ENCODE assay signal across 8 cellular contexts in the genomic region with DNA sequence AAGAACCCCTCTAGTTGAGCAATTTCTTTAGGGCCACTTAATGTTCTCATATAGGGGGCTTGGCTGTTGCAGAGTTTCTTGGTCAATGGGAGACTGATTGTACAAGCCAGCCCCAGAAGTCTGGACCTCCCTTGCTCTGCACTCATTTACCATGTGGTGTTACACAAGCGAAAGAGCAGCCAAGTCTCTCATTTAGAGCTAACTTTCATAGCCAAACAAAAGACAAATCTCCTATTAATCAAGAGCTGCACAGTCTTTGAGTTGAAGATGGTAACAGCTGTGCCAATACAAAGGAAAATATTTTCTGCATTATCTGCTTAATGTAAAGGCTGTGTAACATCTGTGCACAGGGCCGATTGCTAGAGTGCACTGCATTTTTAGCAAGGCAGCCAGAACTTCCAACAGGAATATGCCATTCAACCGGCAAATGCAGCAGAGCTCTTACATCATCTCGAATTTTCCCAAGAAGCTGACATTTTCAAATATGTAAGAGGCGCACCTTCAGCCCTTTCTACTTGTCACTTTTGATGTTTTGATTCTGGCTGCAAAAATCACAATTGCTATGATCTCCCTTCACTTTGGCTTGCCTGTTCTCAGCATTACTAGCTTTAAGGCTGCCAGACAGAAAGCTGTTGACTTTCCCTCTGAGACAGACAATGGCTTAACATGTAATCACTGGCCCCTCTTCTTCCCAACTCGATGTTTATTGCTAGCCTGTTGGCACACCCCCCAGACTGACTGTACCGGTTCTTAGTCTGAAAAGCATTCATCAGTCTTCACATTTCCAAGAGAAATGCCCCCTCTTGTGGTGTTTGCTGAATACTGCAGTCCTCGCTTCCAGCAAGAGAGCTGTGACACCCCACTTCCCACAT.
DNase-seq lines count a peak whose midpoint lies in the region; TF ChIP-seq lines count a peak whose summit lies in the region.

No MANE protein-coding gene starts in this region.

- peak overlapping the region; percentile 64 for H3K4me2 ChIP-seq in GM23248 (ENCODE audit: unreplicated experiment)
- peak overlapping the region; percentile 39 for H3K4me2 ChIP-seq in Karpas-422 (ENCODE audit: low read depth, low read length, poor library complexity, severe bottlenecking)

- H3K9me3 ChIP-seq in GM23248 (ENCODE audit: low read depth) = no peaks in the 10 kb centered on the region
- H3K9me3 ChIP-seq in Karpas-422 (ENCODE audit: low read length) = no peaks in the 10 kb centered on the region
- no peaks in the 10 kb centered on the region for H3K9me3 ChIP-seq in Peyer's patch

- peak; percentile 84 for DNase-seq in G401 (ENCODE audit: low spot score)
- peak; percentile 90 for DNase-seq in GM23248
- peak; percentile 92 for DNase-seq in Karpas-422
- DNase-seq in Peyer's patch = peak in 2 of 3 donors; percentile 67 to 89
- DNase-seq in activated T-helper 1 cell treated with anti-CD3 and anti-CD28 coated beads, Interleukin-2, amount 50 U/mL, for 16 hours (ENCODE audit: low read depth in 1 of 2, low spot score in 1 of 2) = peak; percentile 24 to 39
- DNase-seq in fibroblast of the conjunctiva (ENCODE audit: low read depth) = peak; percentile 88
- DNase-seq in non-pigmented ciliary epithelial cell (ENCODE audit: low read depth) = peak; percentile 68
- peak; percentile 97 for DNase-seq in superior temporal gyrus (ENCODE audit: extremely low spot score)

- H3K27me3 ChIP-seq in GM23248 (replicated peaks; ENCODE audit: insufficient read depth) (no peaks in the 10 kb centered on the region), Karpas-422 (ENCODE audit: low read length) (no peaks in the 10 kb centered on the region), Peyer's patch (no peaks in the 10 kb centered on the region)

- H3F3A ChIP-seq in GM23248 (ENCODE audit: insufficient read depth) = no peaks in the 10 kb centered on the region

- TF ChIP-seq CTCF in Peyer's patch (IDR thresholded peaks at IDR 0.05) = peak; percentile 50 to 90 (median 74)

- no peaks in the 10 kb centered on the region for H3K9me2 ChIP-seq in GM23248 (ENCODE audit: insufficient read depth)
- no peaks in the 10 kb centered on the region for H3K9me2 ChIP-seq in Karpas-422 (replicated peaks; ENCODE audit: insufficient read depth, low read length)

- H4K20me1 ChIP-seq in GM23248 (ENCODE audit: insufficient read depth) (no peaks in the 10 kb centered on the region), Karpas-422 (ENCODE audit: insufficient read depth, low read depth, low read length) (no peaks in the 10 kb centered on the region)

- in situ Hi-C loops in G401 (cut with HindIII; ENCODE audit: low sequenced_read_pairs) = no loop called here
- in situ Hi-C loops in GM23248 (cut with MboI) = no loop called here

- H3K4me3 ChIP-seq in GM23248 (peak overlapping the region; percentile 19; the same call in 1 of the 2 replicates), Karpas-422 (ENCODE audit: low read length) (no peak overlapping the region), Peyer's patch (no peak overlapping the region)

- no peak for TF ChIP-seq POLR2A in Peyer's patch (IDR thresholded peaks at IDR 0.05)

- H2AFZ ChIP-seq in GM23248 (peak overlapping the region; percentile 17), Karpas-422 (ENCODE audit: low read length) (peak overlapping the region; percentile 64)

- H3K4me1 ChIP-seq in GM23248 (ENCODE audit: insufficient read depth) (peaks cover 8% of the 10 kb centered on the region), Karpas-422 (ENCODE audit: low read length) (peaks cover 25% of the 10 kb centered on the region), Peyer's patch (no peaks in the 10 kb centered on the region)

- H3K27ac ChIP-seq in GM23248 (no peak overlapping the region), Karpas-422 (ENCODE audit: low read length) (peak overlapping the region; percentile 40; the same call in 1 of the 2 replicates), Peyer's patch (peak overlapping the region in 1 of 4 donors; percentile 31)

- H3K36me3 ChIP-seq in GM23248 (ENCODE audit: low read depth) (no peaks in the 10 kb centered on the region), Karpas-422 (ENCODE audit: insufficient read depth, low read length) (no peaks in the 10 kb centered on the region), Peyer's patch (no peaks in the 10 kb centered on the region)

- 5 to 9% methylated on average over 8 of the region's 8 CpGs for WGBS in GM23248 (ENCODE audit: low coverage in 1 of 2, low lambda C conversion rate in 2 of 2, missing lambda C conversion rate in 2 of 2), 2 experiments

- H3K9ac ChIP-seq in GM23248 (0 out of 2 replicates have a peak overlapping the region, but pooled peaks have one; percentile 4), Karpas-422 (ENCODE audit: low read length) (peak overlapping the region; percentile 11)

- H3K79me2 ChIP-seq in GM23248 (ENCODE audit: insufficient read depth) (no peaks in the 10 kb centered on the region), Karpas-422 (ENCODE audit: low read length) (no peaks in the 10 kb centered on the region)

Comparison
In these comparisons a context has a peak if more than half of its experiments do, and no peak if none do; other contexts are left out.
1. DNase-seq: peak in every context shown above with its lines; median percentile 97 in superior temporal gyrus; 92 in Karpas-422; 90 in GM23248; 88 in fibroblast of the conjunctiva; 84 in G401; 78 in Peyer's patch; 68 in non-pigmented ciliary epithelial cell; 32 in activated T-helper 1 cell treated with anti-CD3 and anti-CD28 coated beads, Interleukin-2, amount 50 U/mL, for 16 hours.